In genomic region chr10:26090762-26091161, GRCh38 we compare ENCODE assay signal across 18 cellular contexts.
DNase-seq lines count a peak whose midpoint lies in the region; ATAC-seq and TF ChIP-seq lines count a peak whose summit lies in the region.
"Had no signal": no experiment of that assay in that cellular context is flagged by ENCODE, and none has a peak within 500 bp of the region (broad histone marks: within the 10 kb centered on the region; RNA-seq: fewer than 3 reads in every experiment).

No MANE protein-coding gene starts in this region.

- H3K9me2 ChIP-seq in neural cell (ENCODE audit: insufficient read depth, low read length), result no peaks in the 10 kb centered on the region

- no peak for TF ChIP-seq EP300 in neural cell (conservative IDR thresholded peaks at IDR 0.05; ENCODE audit: poor library complexity, severe bottlenecking)

- H3K36me3 Mint-ChIP-seq in chondrocyte (ENCODE audit: low read depth), result no peaks in the 10 kb centered on the region
- H3K36me3 Mint-ChIP-seq: CD14-positive monocyte; CD4-positive, alpha-beta memory T cell had no signal

- H3K4me3 ChIP-seq in neural cell (ENCODE audit: low read length) (no peak overlapping the region), dorsolateral prefrontal cortex (no peak overlapping the region)
- H3K4me3 ChIP-seq: A549, BLaER1, GM23248 had no signal

- no peak overlapping the region for H3K4me3 Mint-ChIP-seq in chondrocyte (ENCODE audit: unreplicated experiment)
- H3K4me3 Mint-ChIP-seq: CD14-positive monocyte; CD4-positive, alpha-beta memory T cell had no signal

- no peaks in the 10 kb centered on the region for H3K27me3 ChIP-seq in neural cell (ENCODE audit: insufficient read depth, low read depth, low read length)
- peaks cover 0 to 12% (median 0%) of the 10 kb centered on the region in 45 donors for H3K27me3 ChIP-seq in dorsolateral prefrontal cortex
- H3K27me3 ChIP-seq: BLaER1 had no signal

- no peaks in the 10 kb centered on the region for H3F3A ChIP-seq in neural cell (ENCODE audit: insufficient read depth, low read length, poor library complexity, severe bottlenecking)

- H2AFZ ChIP-seq in neural cell (ENCODE audit: low read depth, low read length), result no peak overlapping the region
- H2AFZ ChIP-seq: GM23248 had no signal

- peaks cover 2% of the 10 kb centered on the region for H3K27me3 Mint-ChIP-seq in chondrocyte (ENCODE audit: low read depth)

- H3K4me1 Mint-ChIP-seq in chondrocyte (ENCODE audit: low read depth), result no peaks in the 10 kb centered on the region
- H3K4me1 Mint-ChIP-seq: CD4-positive, alpha-beta memory T cell had no signal

- no peak for TF ChIP-seq RAD21 in neural cell (conservative IDR thresholded peaks at IDR 0.05)

- no peaks in the 10 kb centered on the region for H4K20me1 ChIP-seq in neural cell (ENCODE audit: insufficient read depth)
- H4K20me1 ChIP-seq: BLaER1 had no signal

- H3K9me3 ChIP-seq in neural cell (ENCODE audit: low read length), result no peaks in the 10 kb centered on the region
- H3K9me3 ChIP-seq: A549, BLaER1 had no signal

- no peak for ATAC-seq in HG02759 (IDR thresholded peaks at IDR 0.05; ENCODE audit: unreplicated experiment)
- ATAC-seq: A549 had no signal

- H3K27ac ChIP-seq in neural cell (ENCODE audit: low read length), result peak overlapping the region; percentile 19
- H3K27ac ChIP-seq in dorsolateral prefrontal cortex, result no peak overlapping the region
- H3K27ac ChIP-seq: 22Rv1, A549, BLaER1, GM23248 had no signal

- H3K4me2 ChIP-seq in neural cell (ENCODE audit: low read length), result no peak overlapping the region
- H3K4me2 ChIP-seq: A549, BLaER1 had no signal

- no peak overlapping the region for H3K9ac ChIP-seq in neural cell (ENCODE audit: low read length)
- H3K9ac ChIP-seq: BLaER1, GM23248 had no signal

- no peak for TF ChIP-seq CTCF in chondrocyte (IDR thresholded peaks at IDR 0.05)
- no peak for TF ChIP-seq CTCF in neural cell (IDR thresholded peaks at IDR 0.05; ENCODE audit: poor library complexity, severe bottlenecking)
- no peak for TF ChIP-seq CTCF in dorsolateral prefrontal cortex (IDR thresholded peaks at IDR 0.05 in 54 of 56, conservative IDR thresholded peaks at IDR 0.05 in 2 of 56; ENCODE audit: low read depth in 1 of 56, partially characterized antibody in 56 of 56)

- no peak overlapping the region for H3K27ac Mint-ChIP-seq in chondrocyte (ENCODE audit: unreplicated experiment)
- H3K27ac Mint-ChIP-seq: CD14-positive monocyte; CD4-positive, alpha-beta memory T cell had no signal

- no peaks in the 10 kb centered on the region for H3K9me3 Mint-ChIP-seq in chondrocyte (ENCODE audit: low read depth)

- DNase-seq in NCI-H1105 treated with DMSO at 0.1 percent for 48 hours (lab: John Stamatoyannopoulos, UW) (peak; percentile 5), NCI-H1105 (lab: John Stamatoyannopoulos, UW) (no peak), NCI-H69 (lab: John Stamatoyannopoulos, UW) (peak; percentile 2), chondrocyte (ENCODE audit: low spot score) (peak; percentile 51), dorsolateral prefrontal cortex (no peak), HCEC 1CT (no peak)
- DNase-seq: CD4-positive, alpha-beta memory T cell; DMS153; DMS79; GDM1; GM23248; H7 had no signal

- H3K79me2 ChIP-seq in neural cell (replicated peaks; ENCODE audit: insufficient read depth, low read length), result no peaks in the 10 kb centered on the region

- intact Hi-C loops in dorsolateral prefrontal cortex (cut with DNase I), result no loop called here

- no peaks in the 10 kb centered on the region for H3K36me3 ChIP-seq in neural cell (ENCODE audit: insufficient read depth, low read length)
- H3K36me3 ChIP-seq: BLaER1 had no signal

TF ChIP-seq in neural cell, 6 proteins besides CTCF, POLR2A, EP300 and RAD21:
- TF ChIP-seq REST (IDR thresholded peaks at IDR 0.05; ENCODE audit: borderline replicate concordance) (no peak), EZH2 (IDR thresholded peaks at IDR 0.05; ENCODE audit: borderline replicate concordance, insufficient read depth, low read length, poor library complexity, severe bottlenecking) (no peak), MXI1 (conservative IDR thresholded peaks at IDR 0.05; ENCODE audit: poor library complexity, severe bottlenecking) (no peak), SMC3 (conservative IDR thresholded peaks at IDR 0.05; ENCODE audit: poor library complexity) (no peak), TAF1 (IDR thresholded peaks at IDR 0.05; ENCODE audit: low read depth) (no peak), POLR2AphosphoS5 (IDR thresholded peaks at IDR 0.05) (no peak)

Comparison
In these comparisons a context has a peak if more than half of its experiments do, and no peak if none do; other contexts are left out.
1. DNase-seq: peak in NCI-H1105 treated with DMSO at 0.1 percent for 48 hours (single experiment), NCI-H69 (single experiment) and chondrocyte (single experiment); none in NCI-H1105 (single experiment), dorsolateral prefrontal cortex (0 of 10) and HCEC 1CT (single experiment).